In the genomic region with DNA sequence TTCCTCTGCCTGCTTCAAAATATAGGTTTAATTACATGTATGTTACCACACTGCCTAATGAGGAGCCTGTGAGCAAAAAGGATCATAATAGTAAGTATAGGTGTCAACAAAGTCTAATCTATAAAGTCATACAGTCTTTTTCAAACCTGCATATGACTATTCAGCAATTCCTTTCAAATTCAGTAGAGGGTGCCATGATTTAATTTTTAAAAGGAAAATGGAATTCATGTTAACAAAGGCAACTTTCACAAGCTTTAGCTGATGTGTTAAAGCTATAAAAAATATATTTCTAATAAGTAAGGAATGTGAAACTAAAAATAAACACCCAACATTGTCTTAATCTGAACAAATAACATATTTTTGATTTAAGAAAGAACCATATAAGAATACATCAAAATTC, we compare ENCODE assay signal across 8 cellular contexts. TPM values are rescaled to one million over a fixed set of nuclear protein-coding genes. Genes with fewer than 3 reads are reported as not detected.
DNase-seq lines count a peak whose midpoint lies in the region; ATAC-seq and TF ChIP-seq lines count a peak whose summit lies in the region.

No MANE protein-coding gene starts in this region.

- intact Hi-C loops in Calu3 (cut with micrococcal nuclease; ENCODE audit: unreplicated experiment) = loop anchor here (1.0 to 2.0 kb wide), 2 partner anchors 52 to 132 kb away; a partner anchor contains a TSS
- intact Hi-C loops in activated T-helper 2 cell treated with anti-CD3 and anti-CD28 coated beads, Interferon-gamma antibody, Interleukin-2, Interleukin-4, amounts not matched to agents 10 μg/mL and 5 μg/mL and 100 μg/mL, durations not matched to agents 14 hours and 24 hours and 36 hours (cut with micrococcal nuclease) = loop anchor here (1.0 kb wide), 1 partner anchor 132 kb away; no protein-coding TSS in a partner anchor

- H3K4me3 Mint-ChIP-seq in Calu3 (ENCODE audit: low read depth, unreplicated experiment) = no peak overlapping the region
- no peak overlapping the region for H3K4me3 Mint-ChIP-seq in nephron
- no peak overlapping the region for H3K4me3 Mint-ChIP-seq in activated T-helper 2 cell treated with anti-CD3 and anti-CD28 coated beads, Interferon-gamma antibody, Interleukin-2, Interleukin-4, amounts not matched to agents 10 μg/mL and 5 μg/mL and 100 μg/mL, durations not matched to agents 14 hours and 24 hours and 36 hours (ENCODE audit: low read depth)

- H3K9me3 Mint-ChIP-seq in Calu3 (ENCODE audit: low read depth, unreplicated experiment) (no peaks in the 10 kb centered on the region), nephron (peaks cover under 1% of the 10 kb centered on the region)
- no peaks in the 10 kb centered on the region for H3K9me3 Mint-ChIP-seq in activated T-helper 2 cell treated with anti-CD3 and anti-CD28 coated beads, Interferon-gamma antibody, Interleukin-2, Interleukin-4, amounts not matched to agents 10 μg/mL and 5 μg/mL and 100 μg/mL, durations not matched to agents 14 hours and 24 hours and 36 hours

- TF ChIP-seq CTCF in Calu3 (IDR thresholded peaks at IDR 0.05; ENCODE audit: unreplicated experiment) (peak; percentile 24), LNCAP (IDR thresholded peaks at IDR 0.05) (peak; percentile 78), coronary artery (IDR thresholded peaks at IDR 0.05) (peak; percentile 53), nephron (IDR thresholded peaks at IDR 0.05; ENCODE audit: unreplicated experiment in 3 of 3) (peak; percentile 53 to 71 (median 55))

- H3K4me1 Mint-ChIP-seq in Calu3 (ENCODE audit: low read depth, unreplicated experiment) (no peaks in the 10 kb centered on the region), nephron (peaks cover 6% of the 10 kb centered on the region)
- peaks cover 7% of the 10 kb centered on the region for H3K4me1 Mint-ChIP-seq in activated T-helper 2 cell treated with anti-CD3 and anti-CD28 coated beads, Interferon-gamma antibody, Interleukin-2, Interleukin-4, amounts not matched to agents 10 μg/mL and 5 μg/mL and 100 μg/mL, durations not matched to agents 14 hours and 24 hours and 36 hours (ENCODE audit: low read depth)

- ATAC-seq in HG03280 (IDR thresholded peaks at IDR 0.05; ENCODE audit: unreplicated experiment) = no peak

- no peak overlapping the region for H3K27ac Mint-ChIP-seq in Calu3 (ENCODE audit: unreplicated experiment)
- no peak overlapping the region for H3K27ac Mint-ChIP-seq in nephron
- H3K27ac Mint-ChIP-seq in activated T-helper 2 cell treated with anti-CD3 and anti-CD28 coated beads, Interferon-gamma antibody, Interleukin-2, Interleukin-4, amounts not matched to agents 10 μg/mL and 5 μg/mL and 100 μg/mL, durations not matched to agents 14 hours and 24 hours and 36 hours = no peak overlapping the region

- no TSS peak for BruUV-seq in Calu3 (replicated peaks; lab: Mats Ljungman, UMichigan)

- CTCF ChIA-PET in Calu3 (lab: Charles Lee) = interaction anchor here (0.5 to 1.5 kb wide), 10 partner anchors 7 to 973 kb away, joined by 3 to 17 read pairs (median 5); a partner anchor contains a TSS

- H3K36me3 Mint-ChIP-seq in Calu3 (ENCODE audit: insufficient read depth, unreplicated experiment) = no peaks in the 10 kb centered on the region
- no peaks in the 10 kb centered on the region for H3K36me3 Mint-ChIP-seq in nephron (ENCODE audit: low read depth)
- no peaks in the 10 kb centered on the region for H3K36me3 Mint-ChIP-seq in activated T-helper 2 cell treated with anti-CD3 and anti-CD28 coated beads, Interferon-gamma antibody, Interleukin-2, Interleukin-4, amounts not matched to agents 10 μg/mL and 5 μg/mL and 100 μg/mL, durations not matched to agents 14 hours and 24 hours and 36 hours (ENCODE audit: low read depth)

- H3K27ac ChIP-seq in coronary artery = peak overlapping the region; percentile 41 to 51

- DNase-seq in Calu3 = no peak
- no peak for DNase-seq in coronary artery (ENCODE audit: low spot score)
- DNase-seq in activated T-helper 2 cell treated with anti-CD3 and anti-CD28 coated beads, Interferon-gamma antibody, Interleukin-2, Interleukin-4, amounts not matched to agents 10 μg/mL and 5 μg/mL and 100 μg/mL, durations not matched to agents 14 hours and 24 hours and 36 hours (ENCODE audit: low spot score) = no peak
- DNase-seq in ecto neural progenitor cell (ENCODE audit: low spot score) = no peak
- no peak for DNase-seq in DMS153 treated with DMSO at 0.1 percent for 48 hours (lab: John Stamatoyannopoulos, UW; ENCODE audit: unreplicated experiment)

- H3K4me3 ChIP-seq in coronary artery = no peak overlapping the region

- no peaks in the 10 kb centered on the region for H3K27me3 Mint-ChIP-seq in Calu3 (ENCODE audit: unreplicated experiment)
- H3K27me3 Mint-ChIP-seq in nephron (ENCODE audit: low read depth) = no peaks in the 10 kb centered on the region
- H3K27me3 Mint-ChIP-seq in activated T-helper 2 cell treated with anti-CD3 and anti-CD28 coated beads, Interferon-gamma antibody, Interleukin-2, Interleukin-4, amounts not matched to agents 10 μg/mL and 5 μg/mL and 100 μg/mL, durations not matched to agents 14 hours and 24 hours and 36 hours (ENCODE audit: low read depth) = peaks cover 5% of the 10 kb centered on the region

RNA-seq across cellular contexts. Expression of a gene that starts 52.1 kb away (rescaled TPM):
- total RNA-seq in Calu3 (2022) = 4.6 and 6.6 TPM in 2 replicates
- total RNA-seq in activated T-helper 2 cell treated with anti-CD3 and anti-CD28 coated beads, Interferon-gamma antibody, Interleukin-2, Interleukin-4, amounts not matched to agents 10 μg/mL and 5 μg/mL and 100 μg/mL, durations not matched to agents 14 hours and 24 hours and 36 hours = 0.60 and 0.73 TPM in 2 replicates

Comparison
In these comparisons a context has a peak if more than half of its experiments do, and no peak if none do; other contexts are left out.
1. CTCF ChIP-seq: peak in every context shown above with its lines; median percentile 78 in LNCAP; 55 in nephron; 53 in coronary artery; 24 in Calu3.